ENCODE assay signal across 8 cellular contexts in genomic region chr10:93745411-93746065, GRCh38. TPM values are rescaled to one million over a fixed set of nuclear protein-coding genes. Genes with fewer than 3 reads are reported as not detected.
A peak's percentile ranks its signal among the peaks of the same experiment; 100 is the strongest.
DNase-seq lines count a peak whose midpoint lies in the region; ATAC-seq and TF ChIP-seq lines count a peak whose summit lies in the region.

No MANE protein-coding gene starts in this region.

- H3K79me2 ChIP-seq in DOHH2 (ENCODE audit: control insufficient read depth, low read length) (no peaks in the 10 kb centered on the region), mesendoderm (ENCODE audit: control insufficient read depth, insufficient read depth, low read length) (no peaks in the 10 kb centered on the region)

- H2BK15ac ChIP-seq in mesendoderm (replicated peaks; ENCODE audit: low read depth): no peak overlapping the region

- H3K4me1 ChIP-seq in DOHH2 (ENCODE audit: control insufficient read depth, low read length): peaks cover 18% of the 10 kb centered on the region
- peaks cover 6% of the 10 kb centered on the region for H3K4me1 ChIP-seq in mesendoderm (ENCODE audit: control insufficient read depth, low read depth, low read length)

- H3K4me2 ChIP-seq in DOHH2 (ENCODE audit: low read length) (no peak overlapping the region), mesendoderm (ENCODE audit: low read length) (no peak overlapping the region)

- H4K5ac ChIP-seq in mesendoderm (ENCODE audit: low read length): no peak overlapping the region

- H3K4me3 ChIP-seq in DOHH2 (ENCODE audit: low read length) (no peak overlapping the region), astrocyte of the cerebellum (ENCODE audit: low read depth, low read length) (no peak overlapping the region), mesendoderm (ENCODE audit: low read length) (no peak overlapping the region)

- no peak overlapping the region for H3K4ac ChIP-seq in mesendoderm (ENCODE audit: low read depth, low read length)

- H3K18ac ChIP-seq in mesendoderm (ENCODE audit: low read length): no peak overlapping the region

- H2AK5ac ChIP-seq in mesendoderm (ENCODE audit: low read length): no peak overlapping the region

- no peak overlapping the region for H3K56ac ChIP-seq in mesendoderm (ENCODE audit: low read length)

- TF ChIP-seq CTCF in DOHH2 (IDR thresholded peaks at IDR 0.05; ENCODE audit: low read depth, low read length, poor library complexity, severe bottlenecking): peak; percentile 44
- TF ChIP-seq CTCF in astrocyte of the cerebellum (IDR thresholded peaks at IDR 0.05; ENCODE audit: low read depth, low read length, missing control alignments): peak; percentile 49

- no peaks in the 10 kb centered on the region for H3K79me1 ChIP-seq in mesendoderm (ENCODE audit: low read length)

- no peak overlapping the region for H2BK5ac ChIP-seq in mesendoderm (ENCODE audit: low read length)

- H4K20me1 ChIP-seq in DOHH2 (ENCODE audit: control insufficient read depth, insufficient read depth, low read depth, low read length): no peaks in the 10 kb centered on the region

- in situ Hi-C loops in astrocyte of the cerebellum (cut with HindIII; ENCODE audit: low sequenced_read_pairs): no loop called here

- no peak overlapping the region for H2BK120ac ChIP-seq in mesendoderm (ENCODE audit: low read depth, low read length)

- no peaks in the 10 kb centered on the region for H3K9me3 ChIP-seq in DOHH2 (ENCODE audit: control insufficient read depth, insufficient read depth, low read length)

- H3K27ac ChIP-seq in DOHH2 (ENCODE audit: low read depth, low read length) (no peak overlapping the region), mesendoderm (ENCODE audit: low read depth, low read length) (no peak overlapping the region)

- DNase-seq in LHCN-M2 (ENCODE audit: low read depth) (peak; percentile 43), astrocyte of the cerebellum (ENCODE audit: low read depth) (no peak), mesendoderm (peak; percentile 85)
- DNase-seq in activated naive CD4-positive, alpha-beta T cell treated with anti-CD3 and anti-CD28 coated beads, Interleukin-2, amount 50 U/mL, for 16 hours: no peak

- H3F3A ChIP-seq in DOHH2 (ENCODE audit: control insufficient read depth, insufficient read depth): 0 out of 2 replicates have a peak, but pooled peaks cover 2% of the 10 kb centered on the region

- no peaks in the 10 kb centered on the region for H3K27me3 ChIP-seq in DOHH2 (ENCODE audit: control insufficient read depth, low read length)
- no peaks in the 10 kb centered on the region for H3K27me3 ChIP-seq in mesendoderm (ENCODE audit: insufficient read depth, low read length, poor library complexity)

- no peak overlapping the region for H4K8ac ChIP-seq in mesendoderm (ENCODE audit: low read depth, low read length)

- H3K9me2 ChIP-seq in DOHH2 (replicated peaks; ENCODE audit: control insufficient read depth, low read length): no peaks in the 10 kb centered on the region

- no peak overlapping the region for H3K23ac ChIP-seq in mesendoderm (ENCODE audit: low read length)

- H3K36me3 ChIP-seq in DOHH2 (ENCODE audit: control insufficient read depth, low read length) (no peaks in the 10 kb centered on the region), mesendoderm (ENCODE audit: control insufficient read depth, insufficient read depth, low read length) (no peaks in the 10 kb centered on the region)

- ATAC-seq in HG02970 (IDR thresholded peaks at IDR 0.05; ENCODE audit: low FRiP score, unreplicated experiment) (no peak), GM21723 (IDR thresholded peaks at IDR 0.05; ENCODE audit: unreplicated experiment) (no peak), HG02852 (IDR thresholded peaks at IDR 0.05; ENCODE audit: unreplicated experiment) (no peak)

- WGBS in mesendoderm (ENCODE audit: extremely low coverage, insufficient coverage, low lambda C conversion rate): no CpG with 5 or more reads among the region's 9 CpGs

- H3K9ac ChIP-seq in mesendoderm (ENCODE audit: low read length): no peak overlapping the region

RNA-seq across cellular contexts. Expression of gene LGI1, which starts 12.2 kb away (rescaled TPM):
- not detected in 2 replicates for total RNA-seq in LHCN-M2 (2014; rRNA removed)
- not detected for polyA plus RNA-seq in LHCN-M2 (2012)
- 0.32 TPM for polyA plus RNA-seq in mesendoderm (2013, experiment 1 of 2)
- polyA plus RNA-seq in mesendoderm (2013, experiment 2 of 2): 0.77 TPM

RNA-seq across cellular contexts. Expression of gene FRA10AC1, which starts 43.1 kb away (rescaled TPM):
- total RNA-seq in LHCN-M2 (2014; rRNA removed): 6.9 and 7.7 TPM in 2 replicates
- polyA plus RNA-seq in LHCN-M2 (2012): 6.0 TPM
- polyA plus RNA-seq in mesendoderm (2013, experiment 1 of 2): 27.8 TPM
- polyA plus RNA-seq in mesendoderm (2013, experiment 2 of 2): 23.5 TPM

Comparison
In these comparisons a context has a peak if more than half of its experiments do, and no peak if none do; other contexts are left out.
1. DNase-seq: peak in LHCN-M2 (single experiment) and mesendoderm (single experiment); none in astrocyte of the cerebellum (single experiment) and activated naive CD4-positive, alpha-beta T cell treated with anti-CD3 and anti-CD28 coated beads, Interleukin-2, amount 50 U/mL, for 16 hours (single experiment).